ENCODE assay signal across 8 cellular contexts in genomic region chr16:87765776-87766484, GRCh38.
DNase-seq lines count a peak whose midpoint lies in the region; ATAC-seq lines count a peak whose summit lies in the region.

Gene KLHDC4 (minus strand): TSS chr16:87765986. CDS start chr16:87765890, 96 bp downstream.

- H3K27ac ChIP-seq in caudate nucleus (ENCODE audit: low read depth, low read length) = peak within 1 kb of the TSS; percentile 74

- DNase-seq in NCI-H1417 (lab: John Stamatoyannopoulos, UW) = peak; percentile 58 to 86 (median 81)
- DNase-seq in NCI-H1417 treated with DMSO at 0.1 percent for 48 hours (lab: John Stamatoyannopoulos, UW) = no peak
- peak; percentile 75 for DNase-seq in NCI-H2227 treated with DMSO at 0.1 percent for 48 hours (lab: John Stamatoyannopoulos, UW)
- peak; percentile 81 for DNase-seq in activated CD4-positive, CD25-positive, alpha-beta regulatory T cell treated with anti-CD3 and anti-CD28 coated beads, Interleukin-2, amount 50 U/mL, for 16 hours (ENCODE audit: low read depth, low spot score)
- peak in 60 of 61 donors; percentile 30 to 91 (median 80) for DNase-seq in caudate nucleus (lab: John Stamatoyannopoulos, UW)
- DNase-seq in iris pigment epithelial cell (ENCODE audit: low read depth) = peak; percentile 86
- peak; percentile 83 for DNase-seq in stimulated activated CD4-positive, alpha-beta T cell treated with anti-CD3 and anti-CD28 coated beads, Interleukin-12 subunit alpha, Interleukin-12 subunit beta, amount 100 ng/mL, for 24 hours (ENCODE audit: low read depth in 2 of 2)

- peak; percentile 73 for ATAC-seq in HG02943 (IDR thresholded peaks at IDR 0.05; ENCODE audit: low read depth, unreplicated experiment)
